ENCODE assay signal across 1 cellular context in the genomic region with DNA sequence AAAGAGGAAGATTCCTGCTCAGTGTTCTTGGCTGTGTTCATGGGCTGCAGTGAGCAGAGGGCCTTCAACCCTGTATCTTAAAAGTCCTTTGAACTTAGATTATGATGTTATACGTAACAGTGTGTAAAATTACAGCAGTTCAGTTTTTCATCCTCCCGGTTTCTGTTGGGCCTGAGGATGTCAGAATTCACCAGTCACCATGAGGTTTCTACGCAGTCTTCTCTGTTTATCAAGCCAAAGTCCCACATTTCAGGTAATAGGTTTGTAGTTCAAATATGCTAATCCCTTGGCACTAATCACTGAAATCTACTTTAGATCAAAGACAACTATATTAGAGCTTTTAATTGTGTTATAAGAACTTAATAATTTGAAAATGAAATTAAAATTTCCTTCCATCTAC.
TF ChIP-seq lines count a peak whose summit lies in the region.

No MANE protein-coding gene starts in this region.

TF ChIP-seq in IMR-90, 13 proteins besides CTCF, POLR2A, EP300 and RAD21 (continued from another document):
- TF ChIP-seq, protein P1, sequence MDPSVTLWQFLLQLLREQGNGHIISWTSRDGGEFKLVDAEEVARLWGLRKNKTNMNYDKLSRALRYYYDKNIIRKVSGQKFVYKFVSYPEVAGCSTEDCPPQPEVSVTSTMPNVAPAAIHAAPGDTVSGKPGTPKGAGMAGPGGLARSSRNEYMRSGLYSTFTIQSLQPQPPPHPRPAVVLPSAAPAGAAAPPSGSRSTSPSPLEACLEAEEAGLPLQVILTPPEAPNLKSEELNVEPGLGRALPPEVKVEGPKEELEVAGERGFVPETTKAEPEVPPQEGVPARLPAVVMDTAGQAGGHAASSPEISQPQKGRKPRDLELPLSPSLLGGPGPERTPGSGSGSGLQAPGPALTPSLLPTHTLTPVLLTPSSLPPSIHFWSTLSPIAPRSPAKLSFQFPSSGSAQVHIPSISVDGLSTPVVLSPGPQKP (IDR thresholded peaks at IDR 0.05; ENCODE audit: borderline replicate concordance, low read depth, low read length): no peak
- TF ChIP-seq RCOR1 (IDR thresholded peaks at IDR 0.05; ENCODE audit: insufficient replicate concordance, low read length) (no peak), MAZ (IDR thresholded peaks at IDR 0.05; ENCODE audit: borderline replicate concordance, low read depth, low read length) (no peak), NFE2L2 (IDR thresholded peaks at IDR 0.05; ENCODE audit: low read depth, low read length) (no peak), MAFK (IDR thresholded peaks at IDR 0.05; ENCODE audit: low read depth, low read length) (no peak), CHD1 (IDR thresholded peaks at IDR 0.05; ENCODE audit: low read depth, low read length) (no peak), FOS (IDR thresholded peaks at IDR 0.05; ENCODE audit: low read depth, low read length) (no peak), CEBPB (IDR thresholded peaks at IDR 0.05; ENCODE audit: low read depth, low read length) (no peak), MXI1 (IDR thresholded peaks at IDR 0.05; ENCODE audit: borderline replicate concordance, low read depth, low read length) (no peak), SMC3 (IDR thresholded peaks at IDR 0.05; ENCODE audit: low read depth, low read length) (no peak)
- TF ChIP-seq, protein P2, sequence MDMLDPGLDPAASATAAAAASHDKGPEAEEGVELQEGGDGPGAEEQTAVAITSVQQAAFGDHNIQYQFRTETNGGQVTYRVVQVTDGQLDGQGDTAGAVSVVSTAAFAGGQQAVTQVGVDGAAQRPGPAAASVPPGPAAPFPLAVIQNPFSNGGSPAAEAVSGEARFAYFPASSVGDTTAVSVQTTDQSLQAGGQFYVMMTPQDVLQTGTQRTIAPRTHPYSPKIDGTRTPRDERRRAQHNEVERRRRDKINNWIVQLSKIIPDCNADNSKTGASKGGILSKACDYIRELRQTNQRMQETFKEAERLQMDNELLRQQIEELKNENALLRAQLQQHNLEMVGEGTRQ (IDR thresholded peaks at IDR 0.05; ENCODE audit: low read depth, low read length): no peak
